In the genomic region with DNA sequence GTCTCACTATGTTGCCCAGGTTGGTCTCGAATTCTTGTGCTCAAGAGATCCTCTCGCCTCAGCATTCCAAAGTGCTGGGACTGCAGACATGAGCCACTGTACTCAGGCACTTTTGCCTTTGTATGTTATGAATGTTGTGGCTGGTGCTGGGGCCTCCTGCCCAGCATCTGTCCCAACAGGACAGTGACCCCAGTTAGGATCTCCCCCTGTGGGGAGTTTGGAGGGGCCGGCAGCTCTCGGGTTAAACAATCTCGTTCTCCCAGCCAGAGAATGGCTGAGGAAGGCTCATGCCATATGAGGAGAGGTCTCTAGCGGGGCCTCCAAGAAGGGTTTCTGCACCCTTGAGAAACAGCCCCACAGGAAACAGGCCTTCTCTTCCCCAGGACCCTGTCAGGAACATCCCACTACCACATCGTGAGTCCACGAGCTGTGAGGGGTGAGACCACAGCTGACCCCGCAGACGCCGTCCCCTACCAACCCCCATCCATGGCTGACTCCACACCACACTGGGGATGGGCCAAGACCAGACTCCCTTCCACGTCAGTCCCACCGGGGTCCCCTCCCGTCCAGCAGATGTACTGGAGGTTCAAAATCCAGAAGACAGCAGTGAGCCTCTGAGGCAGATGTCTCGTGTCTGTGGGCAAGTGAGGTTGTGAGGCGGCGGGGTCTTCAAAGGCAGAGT, we compare ENCODE assay signal across 18 cellular contexts. TPM values are rescaled to one million over a fixed set of nuclear protein-coding genes. Genes with fewer than 3 reads are reported as not detected.
A peak's percentile ranks its signal among the peaks of the same experiment; 100 is the strongest.
DNase-seq lines count a peak whose midpoint lies in the region; ATAC-seq and TF ChIP-seq lines count a peak whose summit lies in the region.
"Had no signal": no experiment of that assay in that cellular context is flagged by ENCODE, and none has a peak within 500 bp of the region (broad histone marks: within the 10 kb centered on the region; RNA-seq: fewer than 3 reads in every experiment).

No MANE protein-coding gene starts in this region.

- H3K4me3 ChIP-seq in left ventricle myocardium inferior: no peak overlapping the region
- no peak overlapping the region for H3K4me3 ChIP-seq in lower lobe of right lung
- H3K4me3 ChIP-seq: BLaER1, GM23338 had no signal

- H3K27ac Mint-ChIP-seq in chondrocyte (ENCODE audit: unreplicated experiment): no peak overlapping the region
- H3K27ac Mint-ChIP-seq: CD4-positive, alpha-beta memory T cell; IgD-negative memory B cell had no signal

- ATAC-seq in Right ventricle myocardium inferior: no peak
- ATAC-seq in lower lobe of right lung: no peak
- no peak for ATAC-seq in GM18520 (IDR thresholded peaks at IDR 0.05; ENCODE audit: unreplicated experiment)
- no peak for ATAC-seq in HG02678 (IDR thresholded peaks at IDR 0.05; ENCODE audit: unreplicated experiment)
- ATAC-seq: GM23338 had no signal

- H3K27me3 Mint-ChIP-seq in chondrocyte (ENCODE audit: low read depth): peaks cover 33% of the 10 kb centered on the region

- H3K4me1 Mint-ChIP-seq in chondrocyte (ENCODE audit: low read depth): no peaks in the 10 kb centered on the region
- H3K4me1 Mint-ChIP-seq: CD4-positive, alpha-beta memory T cell had no signal

- intact Hi-C loops in Right ventricle myocardium inferior (cut with DNase I) (no loop called here), left ventricle myocardium inferior (cut with micrococcal nuclease) (no loop called here), lower lobe of right lung (cut with DNase I) (no loop called here), posterior vena cava (cut with DNase I) (no loop called here)

- TF ChIP-seq CTCF in left ventricle myocardium inferior (IDR thresholded peaks at IDR 0.05; ENCODE audit: borderline replicate concordance) (no peak), chondrocyte (IDR thresholded peaks at IDR 0.05) (no peak), lower lobe of right lung (IDR thresholded peaks at IDR 0.05) (no peak)

- H3K36me3 Mint-ChIP-seq in chondrocyte (ENCODE audit: low read depth): no peaks in the 10 kb centered on the region
- H3K36me3 Mint-ChIP-seq: CD14-positive monocyte; CD4-positive, alpha-beta memory T cell; IgD-negative memory B cell had no signal

- no peak overlapping the region for H3K4me3 Mint-ChIP-seq in chondrocyte (ENCODE audit: unreplicated experiment)
- H3K4me3 Mint-ChIP-seq: CD14-positive monocyte; CD4-positive, alpha-beta memory T cell; GM23338; IgD-negative memory B cell had no signal

- H3K36me3 ChIP-seq in left ventricle myocardium inferior (no peaks in the 10 kb centered on the region), lower lobe of right lung (no peaks in the 10 kb centered on the region)
- H3K36me3 ChIP-seq: BLaER1 had no signal

- no peaks in the 10 kb centered on the region for H3K9me3 Mint-ChIP-seq in chondrocyte (ENCODE audit: low read depth)
- H3K9me3 Mint-ChIP-seq: CD14-positive monocyte; CD4-positive, alpha-beta memory T cell; GM23338; IgD-negative memory B cell had no signal

- H3K9me3 ChIP-seq in left ventricle myocardium inferior (replicated peaks): no peaks in the 10 kb centered on the region
- H3K9me3 ChIP-seq in lower lobe of right lung: no peaks in the 10 kb centered on the region
- H3K9me3 ChIP-seq: BLaER1 had no signal

- H3K27ac ChIP-seq in left ventricle myocardium inferior (replicated peaks) (no peak overlapping the region), lower lobe of right lung (no peak overlapping the region)
- H3K27ac ChIP-seq: 22Rv1, BLaER1, HL-60 had no signal

- no peaks in the 10 kb centered on the region for H3K4me1 ChIP-seq in left ventricle myocardium inferior
- no peaks in the 10 kb centered on the region for H3K4me1 ChIP-seq in lower lobe of right lung

- H3K27me3 ChIP-seq in left ventricle myocardium inferior (ENCODE audit: low read depth) (peaks cover 77% of the 10 kb centered on the region), lower lobe of right lung (ENCODE audit: low read depth) (no peaks in the 10 kb centered on the region)
- H3K27me3 ChIP-seq: BLaER1 had no signal

- DNase-seq in Right ventricle myocardium inferior (ENCODE audit: missing footprints): peak; percentile 31
- DNase-seq in left ventricle myocardium inferior: no peak
- peak; percentile 89 for DNase-seq in chondrocyte (ENCODE audit: low spot score)
- DNase-seq in lower lobe of right lung: peak; percentile 15
- peak; percentile 50 for DNase-seq in posterior vena cava (ENCODE audit: low spot score)
- DNase-seq in DMS79 (lab: John Stamatoyannopoulos, UW): no peak
- DNase-seq: CD4-positive, alpha-beta memory T cell; DMS153; DMS79 treated with DMSO at 0.1 percent for 48 hours; GF-D8 had no signal

RNA-seq across cellular contexts. Expression of gene SHANK2, which starts 54.1 kb away (rescaled TPM):
- total RNA-seq in Right ventricle myocardium inferior: 0.03 TPM
- 0.27 TPM for total RNA-seq in left ventricle myocardium inferior
- 0.53 to 1.6 TPM (median 0.97 TPM) in 3 replicates for total RNA-seq in chondrocyte
- total RNA-seq in lower lobe of right lung: 59.8 TPM
- total RNA-seq in posterior vena cava: under 1 TPM; 0.51 to 0.67 TPM
- total RNA-seq: CD4-positive, alpha-beta memory T cell had no signal

Comparison
In these comparisons a context has a peak if more than half of its experiments do, and no peak if none do; other contexts are left out.
1. DNase-seq: peak in Right ventricle myocardium inferior (single experiment), chondrocyte (single experiment), lower lobe of right lung (single experiment) and posterior vena cava (single experiment); none in left ventricle myocardium inferior (single experiment) and DMS79 (single experiment).
2. RNA of gene SHANK2, which starts 54.1 kb away (total RNA-seq): 59.8 TPM in lower lobe of right lung (single experiment); 0.53 to 1.6 TPM in chondrocyte, 0.51 to 0.67 TPM in posterior vena cava, 0.27 TPM in left ventricle myocardium inferior (single experiment) and 0.03 TPM in Right ventricle myocardium inferior (single experiment); every median in the first group is over 10 times any median in the second.